Comparison of ENCODE assay signal across 15 cellular contexts in genomic region chr20:11995750-11996567, GRCh38.
DNase-seq lines count a peak whose midpoint lies in the region; ATAC-seq and TF ChIP-seq lines count a peak whose summit lies in the region.
"Had no signal": no experiment of that assay in that cellular context is flagged by ENCODE, and none has a peak within 500 bp of the region (broad histone marks: within the 10 kb centered on the region; RNA-seq: fewer than 3 reads in every experiment).

No MANE protein-coding gene starts in this region.

- H3K36me3 Mint-ChIP-seq in Calu3 (ENCODE audit: insufficient read depth, unreplicated experiment): no peaks in the 10 kb centered on the region
- H3K36me3 Mint-ChIP-seq in activated naive CD8-positive, alpha-beta T cell treated with anti-CD3 and anti-CD28 coated beads for 36 hours: no peaks in the 10 kb centered on the region

- CTCF ChIA-PET in Calu3 (lab: Charles Lee): interaction anchor here (2.5 kb wide), 1 partner anchor 16 kb away, joined by 13 read pairs; no protein-coding TSS in a partner anchor

- H3K9me3 Mint-ChIP-seq in Calu3 (ENCODE audit: low read depth, unreplicated experiment): no peaks in the 10 kb centered on the region
- H3K9me3 Mint-ChIP-seq in activated naive CD8-positive, alpha-beta T cell treated with anti-CD3 and anti-CD28 coated beads for 36 hours: no peaks in the 10 kb centered on the region

- H3K4me3 Mint-ChIP-seq in Calu3 (ENCODE audit: low read depth, unreplicated experiment): no peak overlapping the region
- H3K4me3 Mint-ChIP-seq in activated naive CD8-positive, alpha-beta T cell treated with anti-CD3 and anti-CD28 coated beads for 36 hours: no peak overlapping the region
- H3K4me3 Mint-ChIP-seq: activated CD8-positive, alpha-beta T cell treated with anti-CD3 and anti-CD28 coated beads, Interleukin-2, amount 10 ng/mL, durations not matched to agents 7 days and 5 days had no signal

- peak overlapping the region; percentile 92 for H3K27ac Mint-ChIP-seq in Calu3 (ENCODE audit: unreplicated experiment)
- no peak overlapping the region for H3K27ac Mint-ChIP-seq in activated naive CD8-positive, alpha-beta T cell treated with anti-CD3 and anti-CD28 coated beads for 36 hours
- H3K27ac Mint-ChIP-seq: activated CD8-positive, alpha-beta T cell treated with anti-CD3 and anti-CD28 coated beads, Interleukin-2, amount 10 ng/mL, durations not matched to agents 7 days and 5 days had no signal

- peaks cover 21% of the 10 kb centered on the region for H3K4me1 Mint-ChIP-seq in Calu3 (ENCODE audit: low read depth, unreplicated experiment)
- H3K4me1 Mint-ChIP-seq in activated naive CD8-positive, alpha-beta T cell treated with anti-CD3 and anti-CD28 coated beads for 36 hours: no peaks in the 10 kb centered on the region

- peak; percentile 60 for DNase-seq in Calu3
- peak; percentile 72 for DNase-seq in NCI-H69 (lab: John Stamatoyannopoulos, UW)
- peak; percentile 94 for DNase-seq in globus pallidus (ENCODE audit: low spot score)
- DNase-seq in occipital lobe (lab: John Stamatoyannopoulos, UW): peak; percentile 31
- no peak for DNase-seq in activated naive CD8-positive, alpha-beta T cell treated with anti-CD3 and anti-CD28 coated beads for 36 hours
- DNase-seq: activated CD8-positive, alpha-beta T cell treated with anti-CD3 and anti-CD28 coated beads, Interleukin-2, amount 10 ng/mL, durations not matched to agents 7 days and 5 days; AML-193; DMS 273 treated with DMSO at 0.1 percent for 48 hours; GM23248; NCI-H1694 treated with DMSO at 0.1 percent for 48 hours; NCI-H524; PC-9 had no signal

- TF ChIP-seq CTCF in Calu3 (IDR thresholded peaks at IDR 0.05; ENCODE audit: unreplicated experiment): no peak

- intact Hi-C loops in Calu3 (cut with micrococcal nuclease; ENCODE audit: unreplicated experiment): no loop called here

- ATAC-seq in GM18502 (IDR thresholded peaks at IDR 0.05; ENCODE audit: poor library complexity, unreplicated experiment): no peak
- no peak for ATAC-seq in GM21825 (IDR thresholded peaks at IDR 0.05; ENCODE audit: unreplicated experiment)
- no peak for ATAC-seq in HG03378 (IDR thresholded peaks at IDR 0.05; ENCODE audit: unreplicated experiment)
- ATAC-seq: activated CD8-positive, alpha-beta T cell treated with anti-CD3 and anti-CD28 coated beads, Interleukin-2, amount 10 ng/mL, durations not matched to agents 7 days and 5 days had no signal

- H3K27me3 Mint-ChIP-seq in Calu3 (ENCODE audit: unreplicated experiment): no peaks in the 10 kb centered on the region
- H3K27me3 Mint-ChIP-seq in activated naive CD8-positive, alpha-beta T cell treated with anti-CD3 and anti-CD28 coated beads for 36 hours: peaks cover 3% of the 10 kb centered on the region

- BruUV-seq in Calu3 (replicated peaks; lab: Mats Ljungman, UMichigan): no TSS peak
